ENCODE assay signal across 29 cellular contexts in the genomic region with DNA sequence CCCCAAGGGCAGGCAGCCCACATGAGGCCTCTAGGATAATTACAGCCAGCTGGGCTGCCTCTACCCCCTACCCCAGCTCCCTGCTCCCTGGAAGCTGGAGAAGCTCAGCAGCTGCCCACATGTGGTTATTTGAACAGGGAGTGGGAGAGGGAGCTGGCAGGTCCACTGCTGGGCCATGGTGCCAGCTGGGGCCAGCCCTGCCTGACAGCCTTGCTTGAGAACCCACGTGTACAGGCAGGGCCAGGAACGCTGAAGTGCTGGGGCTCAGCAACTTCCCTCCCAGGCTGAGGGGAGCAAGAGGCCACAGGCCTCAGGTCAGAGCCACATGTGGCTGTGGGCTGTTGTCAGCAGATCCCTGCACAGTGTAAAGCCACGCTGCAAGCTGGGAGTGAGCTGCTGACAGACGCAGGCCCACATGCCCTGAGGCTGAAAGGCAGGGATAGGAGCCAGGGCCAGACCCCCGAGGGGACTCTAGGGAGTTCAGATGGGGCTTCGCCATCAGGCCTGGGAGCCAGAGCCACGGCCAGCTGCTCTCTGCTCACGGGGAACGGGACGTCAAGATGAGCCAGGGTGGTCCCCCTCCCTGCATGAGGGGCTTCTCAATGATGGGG.
DNase-seq lines count a peak whose midpoint lies in the region; TF ChIP-seq lines count a peak whose summit lies in the region.
"Had no signal": no experiment of that assay in that cellular context is flagged by ENCODE, and none has a peak within 500 bp of the region (broad histone marks: within the 10 kb centered on the region; RNA-seq: fewer than 3 reads in every experiment).

No MANE protein-coding gene starts in this region.

- no peak overlapping the region for H2BK5ac ChIP-seq in neuronal stem cell (ENCODE audit: low read length)

- H3K36me3 ChIP-seq in neuronal stem cell (replicated peaks in 1 of 2; ENCODE audit: control insufficient read depth in 2 of 2, insufficient read depth in 2 of 2, low read length in 2 of 2) (no peaks in the 10 kb centered on the region), testis (ENCODE audit: low read depth, missing control alignments) (no peaks in the 10 kb centered on the region)
- H3K36me3 ChIP-seq: HAP-1, MG63, prostate gland, thoracic aorta, uterus had no signal

- peak overlapping the region; percentile 77 for H2BK120ac ChIP-seq in neuronal stem cell (ENCODE audit: low read depth, low read length)

- H3K27ac ChIP-seq in neuronal stem cell (replicated peaks; ENCODE audit: low read length): no peak overlapping the region
- no peak overlapping the region for H3K27ac ChIP-seq in testis
- H3K27ac ChIP-seq: prostate gland, thoracic aorta, uterus had no signal

- H4K8ac ChIP-seq in neuronal stem cell (ENCODE audit: low read depth, low read length): no peak overlapping the region

- H4K91ac ChIP-seq in neuronal stem cell (ENCODE audit: low read depth, low read length, poor library complexity): no peak overlapping the region

- intact Hi-C loops in testis (cut with DNase I; ENCODE audit: low total_unique reads): no loop called here

- no peak for TF ChIP-seq POLR2A in testis (IDR thresholded peaks at IDR 0.05)

- no peaks in the 10 kb centered on the region for H3K9me3 ChIP-seq in neuronal stem cell (replicated peaks in 1 of 2; ENCODE audit: control insufficient read depth in 2 of 2, insufficient read depth in 1 of 2, low read depth in 1 of 2, low read length in 2 of 2)
- H3K9me3 ChIP-seq in testis: no peaks in the 10 kb centered on the region
- H3K9me3 ChIP-seq: HAP-1, MG63, prostate gland, thoracic aorta, uterus had no signal

- no peak overlapping the region for H3K4ac ChIP-seq in neuronal stem cell (ENCODE audit: low read length)

- H2BK12ac ChIP-seq in neuronal stem cell (ENCODE audit: low read length): no peak overlapping the region

- H2BK15ac ChIP-seq in neuronal stem cell (ENCODE audit: low read length): peak overlapping the region; percentile 79

- no peak overlapping the region for H3K4me2 ChIP-seq in neuronal stem cell (ENCODE audit: insufficient read depth, low read length, poor library complexity, severe bottlenecking)

- no CpG with 5 or more reads among the region's 10 CpGs for WGBS in neuronal stem cell (ENCODE audit: extremely low coverage in 2 of 2, insufficient read length in 2 of 2, insufficient replicate concordance in 1 of 2), 2 donors
- WGBS in testis, 2 donors: 41 to 88% methylated on average over 2 to 9 of the region's 10 CpGs

- no peak overlapping the region for H3K14ac ChIP-seq in neuronal stem cell (ENCODE audit: low read length)

- H2AFZ ChIP-seq in neuronal stem cell (ENCODE audit: low read length): no peak overlapping the region

- TF ChIP-seq CTCF in testis (IDR thresholded peaks at IDR 0.05): no peak

- H3K27me3 ChIP-seq in neuronal stem cell (ENCODE audit: control insufficient read depth in 3 of 3, insufficient read depth in 3 of 3, low read depth in 1 of 3, low read length in 3 of 3): peaks cover 0 to 13% (median 0%) of the 10 kb centered on the region in 3 experiments
- no peaks in the 10 kb centered on the region for H3K27me3 ChIP-seq in testis
- H3K27me3 ChIP-seq: MG63, uterus had no signal

- no peaks in the 10 kb centered on the region for H3K79me1 ChIP-seq in neuronal stem cell (ENCODE audit: low read depth, low read length)

- peak overlapping the region; percentile 63 for H2AK5ac ChIP-seq in neuronal stem cell (ENCODE audit: low read depth, low read length)

- H3K4me1 ChIP-seq in neuronal stem cell (ENCODE audit: control insufficient read depth in 2 of 2, insufficient read depth in 1 of 2, low read depth in 1 of 2, low read length in 2 of 2) (peaks cover 0 to 10% of the 10 kb centered on the region in 2 donors), testis (no peaks in the 10 kb centered on the region)
- H3K4me1 ChIP-seq: HAP-1, prostate gland, uterus had no signal

- H3K23ac ChIP-seq in neuronal stem cell (ENCODE audit: low read depth, low read length, poor library complexity): peak overlapping the region; percentile 62

- peak overlapping the region; percentile 59 for H3K18ac ChIP-seq in neuronal stem cell (ENCODE audit: low read length)

- peak; percentile 27 for DNase-seq in NCI-H146 (lab: John Stamatoyannopoulos, UW)
- no peak for DNase-seq in NCI-H146 treated with DMSO at 0.1 percent for 48 hours (lab: John Stamatoyannopoulos, UW; ENCODE audit: unreplicated experiment)
- DNase-seq in DMS 273 treated with DMSO at 0.1 percent for 48 hours (lab: John Stamatoyannopoulos, UW): peak; percentile 44
- DNase-seq in amniotic epithelial cell (ENCODE audit: low read depth): peak; percentile 15
- DNase-seq in neuronal stem cell (ENCODE audit: low spot score): no peak
- DNase-seq in NCI-H2171 treated with DMSO at 0.1 percent for 48 hours (lab: John Stamatoyannopoulos, UW): no peak
- DNase-seq in NCI-H748 (lab: John Stamatoyannopoulos, UW; ENCODE audit: unreplicated experiment): no peak
- DNase-seq in testis: no peak
- DNase-seq: activated CD4-positive, alpha-beta memory T cell treated with anti-CD3 and anti-CD28 coated beads for 36 hours; activated CD4-positive, CD25-positive, alpha-beta regulatory T cell treated with anti-CD3 and anti-CD28 coated beads, Interleukin-2, amount 50 U/mL, for 72 hours; activated effector memory CD4-positive, alpha-beta T cell treated with anti-CD3 and anti-CD28 coated beads, Interleukin-2, amount 50 U/mL, for 16 hours; activated naive CD8-positive, alpha-beta T cell treated with anti-CD3 and anti-CD28 coated beads, Interleukin-2, amount 10 ng/mL, durations not matched to agents 7 days and 5 days; AML-193; CD8-positive, alpha-beta T cell; central memory CD4-positive, alpha-beta T cell; foreskin melanocyte; GF-D8; KG1; left colon; MG63; NCI-H1694; NCI-H526; nucleus accumbens; stimulated activated naive CD4-positive, alpha-beta T cell treated with Interleukin-2 at 50 U/mL for 16 hours; T-helper 17 cell; uterus had no signal

- no peak overlapping the region for H3K9ac ChIP-seq in neuronal stem cell (ENCODE audit: low read depth, low read length, poor library complexity)

- H3K4me3 ChIP-seq in neuronal stem cell (ENCODE audit: low read length in 2 of 2) (no peak overlapping the region), testis (no peak overlapping the region)
- H3K4me3 ChIP-seq: HAP-1, MG63, prostate gland, thoracic aorta, uterus had no signal

Comparison
In these comparisons a context has a peak if more than half of its experiments do, and no peak if none do; other contexts are left out.
1. DNase-seq: peak in NCI-H146 (single experiment), DMS 273 treated with DMSO at 0.1 percent for 48 hours (single experiment) and amniotic epithelial cell (single experiment); none in NCI-H146 treated with DMSO at 0.1 percent for 48 hours (single experiment), neuronal stem cell (single experiment), NCI-H2171 treated with DMSO at 0.1 percent for 48 hours (single experiment), NCI-H748 (single experiment) and testis (single experiment).